Comparison of ENCODE assay signal across 22 cellular contexts in genomic region chr6:36570264-36570663, GRCh38. TPM values are rescaled to one million over a fixed set of nuclear protein-coding genes. Genes with fewer than 3 reads are reported as not detected.
DNase-seq lines count a peak whose midpoint lies in the region; ATAC-seq and TF ChIP-seq lines count a peak whose summit lies in the region.
"Had no signal": no experiment of that assay in that cellular context is flagged by ENCODE, and none has a peak within 500 bp of the region (broad histone marks: within the 10 kb centered on the region; RNA-seq: fewer than 3 reads in every experiment).

No MANE protein-coding gene starts in this region.

- no peaks in the 10 kb centered on the region for H3K36me3 ChIP-seq in KMS-11 (ENCODE audit: insufficient read depth)
- no peaks in the 10 kb centered on the region for H3K36me3 ChIP-seq in OCI-LY3 (replicated peaks; ENCODE audit: low read depth, low read length)
- H3K36me3 ChIP-seq: SJCRH30 had no signal

- no peak overlapping the region for H3K27ac Mint-ChIP-seq in activated naive CD8-positive, alpha-beta T cell treated with anti-CD3 and anti-CD28 coated beads, Interleukin-2, amount 50 U/mL, for 24 hours
- no peak overlapping the region for H3K27ac Mint-ChIP-seq in activated naive CD8-positive, alpha-beta T cell treated with anti-CD3 and anti-CD28 coated beads for 36 hours
- H3K27ac Mint-ChIP-seq in stimulated activated naive B cell treated with anti-CD40 and anti-IgM and Interleukin-4, amounts not matched to agents 10 μg/mL and 1 μg/mL and 100 μg/mL, for 72 hours: no peak overlapping the region
- H3K27ac Mint-ChIP-seq: HFFc6 had no signal

- peak overlapping the region; percentile 19; the same call in 1 of the 2 replicates for H3K4me2 ChIP-seq in KMS-11
- H3K4me2 ChIP-seq in OCI-LY3 (ENCODE audit: low read length): peak overlapping the region; percentile 25

- no peak overlapping the region for H2AFZ ChIP-seq in KMS-11 (ENCODE audit: low read depth)
- H2AFZ ChIP-seq in OCI-LY3 (ENCODE audit: low read depth, low read length): no peak overlapping the region

- H3K27ac ChIP-seq in KMS-11: no peak overlapping the region
- H3K27ac ChIP-seq in OCI-LY3 (ENCODE audit: low read length): no peak overlapping the region
- H3K27ac ChIP-seq: SJCRH30 had no signal

- no peaks in the 10 kb centered on the region for H3K27me3 Mint-ChIP-seq in activated naive CD8-positive, alpha-beta T cell treated with anti-CD3 and anti-CD28 coated beads, Interleukin-2, amount 50 U/mL, for 24 hours
- H3K27me3 Mint-ChIP-seq in activated naive CD8-positive, alpha-beta T cell treated with anti-CD3 and anti-CD28 coated beads for 36 hours: no peaks in the 10 kb centered on the region
- H3K27me3 Mint-ChIP-seq in stimulated activated naive B cell treated with anti-CD40 and anti-IgM and Interleukin-4, amounts not matched to agents 10 μg/mL and 1 μg/mL and 100 μg/mL, for 72 hours: no peaks in the 10 kb centered on the region

- no peak overlapping the region for H3K4me3 ChIP-seq in KMS-11 (IDR thresholded peaks at IDR 0.05; ENCODE audit: insufficient read depth, low read depth, low read length)
- no peak overlapping the region for H3K4me3 ChIP-seq in OCI-LY3 (ENCODE audit: low read length)
- H3K4me3 ChIP-seq: SJCRH30 had no signal

- no peaks in the 10 kb centered on the region for H3K36me3 Mint-ChIP-seq in activated naive CD8-positive, alpha-beta T cell treated with anti-CD3 and anti-CD28 coated beads, Interleukin-2, amount 50 U/mL, for 24 hours (ENCODE audit: low read depth)
- H3K36me3 Mint-ChIP-seq in activated naive CD8-positive, alpha-beta T cell treated with anti-CD3 and anti-CD28 coated beads for 36 hours: no peaks in the 10 kb centered on the region
- H3K36me3 Mint-ChIP-seq in stimulated activated naive B cell treated with anti-CD40 and anti-IgM and Interleukin-4, amounts not matched to agents 10 μg/mL and 1 μg/mL and 100 μg/mL, for 72 hours: no peaks in the 10 kb centered on the region
- H3K36me3 Mint-ChIP-seq: CD14-positive monocyte had no signal

- DNase-seq in activated naive CD8-positive, alpha-beta T cell treated with anti-CD3 and anti-CD28 coated beads, Interleukin-2, amount 50 U/mL, for 24 hours: no peak
- DNase-seq in activated naive CD8-positive, alpha-beta T cell treated with anti-CD3 and anti-CD28 coated beads for 36 hours: no peak
- no peak for DNase-seq in stimulated activated naive B cell treated with anti-CD40 and anti-IgM and Interleukin-4, amounts not matched to agents 10 μg/mL and 1 μg/mL and 100 μg/mL, for 72 hours
- DNase-seq in HUDEP-2 (lab: John Stamatoyannopoulos, UW; ENCODE audit: unreplicated experiment in 76 of 76): no peak
- no peak for DNase-seq in nucleus accumbens (lab: John Stamatoyannopoulos, UW)
- DNase-seq: ACHN, DMS 273 treated with DMSO at 0.1 percent for 48 hours, DND-41, H7, HFFc6, KG1, NCI-H1105, NCI-H2081, NCI-H2171 treated with DMSO at 0.1 percent for 48 hours, NCI-H446 treated with DMSO at 0.1 percent for 48 hours, NCI-H69, PC-3, RPMI8226, SJCRH30 had no signal

- H3K79me2 ChIP-seq in KMS-11 (ENCODE audit: insufficient read depth, low read depth) (no peaks in the 10 kb centered on the region), OCI-LY3 (ENCODE audit: low read length) (no peaks in the 10 kb centered on the region)

- no peaks in the 10 kb centered on the region for H4K20me1 ChIP-seq in KMS-11 (ENCODE audit: insufficient read depth)
- H4K20me1 ChIP-seq in OCI-LY3 (ENCODE audit: insufficient read depth, low read length): no peaks in the 10 kb centered on the region

- ATAC-seq in activated naive CD8-positive, alpha-beta T cell treated with anti-CD3 and anti-CD28 coated beads, Interleukin-2, amount 50 U/mL, for 24 hours: peak; percentile 43
- peak; percentile 99 for ATAC-seq in stimulated activated naive B cell treated with anti-CD40 and anti-IgM and Interleukin-4, amounts not matched to agents 10 μg/mL and 1 μg/mL and 100 μg/mL, for 72 hours (replicated peaks)
- ATAC-seq: PC-3 had no signal

- H3K4me1 ChIP-seq in KMS-11 (ENCODE audit: low read depth, poor library complexity, severe bottlenecking) (peaks cover 8% of the 10 kb centered on the region), OCI-LY3 (ENCODE audit: low read length) (peaks cover 13% of the 10 kb centered on the region)
- H3K4me1 ChIP-seq: SJCRH30 had no signal

- no peaks in the 10 kb centered on the region for H3K27me3 ChIP-seq in KMS-11 (ENCODE audit: insufficient read depth, low read depth)
- H3K27me3 ChIP-seq in OCI-LY3 (ENCODE audit: low read depth, low read length): no peaks in the 10 kb centered on the region
- H3K27me3 ChIP-seq: SJCRH30 had no signal

- no peaks in the 10 kb centered on the region for H3K4me1 Mint-ChIP-seq in activated naive CD8-positive, alpha-beta T cell treated with anti-CD3 and anti-CD28 coated beads, Interleukin-2, amount 50 U/mL, for 24 hours
- H3K4me1 Mint-ChIP-seq in activated naive CD8-positive, alpha-beta T cell treated with anti-CD3 and anti-CD28 coated beads for 36 hours: peaks cover 2% of the 10 kb centered on the region
- peaks cover 1 to 5% of the 10 kb centered on the region in 2 donors for H3K4me1 Mint-ChIP-seq in stimulated activated naive B cell treated with anti-CD40 and anti-IgM and Interleukin-4, amounts not matched to agents 10 μg/mL and 1 μg/mL and 100 μg/mL, for 72 hours

- H3K4me3 Mint-ChIP-seq in activated naive CD8-positive, alpha-beta T cell treated with anti-CD3 and anti-CD28 coated beads, Interleukin-2, amount 50 U/mL, for 24 hours: no peak overlapping the region
- H3K4me3 Mint-ChIP-seq in activated naive CD8-positive, alpha-beta T cell treated with anti-CD3 and anti-CD28 coated beads for 36 hours: no peak overlapping the region
- no peak overlapping the region for H3K4me3 Mint-ChIP-seq in stimulated activated naive B cell treated with anti-CD40 and anti-IgM and Interleukin-4, amounts not matched to agents 10 μg/mL and 1 μg/mL and 100 μg/mL, for 72 hours
- H3K4me3 Mint-ChIP-seq: CD14-positive monocyte, HFFc6 had no signal

- H3K9me3 ChIP-seq in OCI-LY3 (ENCODE audit: insufficient read depth, low read length): no peaks in the 10 kb centered on the region

- H3K9me3 Mint-ChIP-seq in activated naive CD8-positive, alpha-beta T cell treated with anti-CD3 and anti-CD28 coated beads, Interleukin-2, amount 50 U/mL, for 24 hours: no peaks in the 10 kb centered on the region
- no peaks in the 10 kb centered on the region for H3K9me3 Mint-ChIP-seq in activated naive CD8-positive, alpha-beta T cell treated with anti-CD3 and anti-CD28 coated beads for 36 hours
- H3K9me3 Mint-ChIP-seq in stimulated activated naive B cell treated with anti-CD40 and anti-IgM and Interleukin-4, amounts not matched to agents 10 μg/mL and 1 μg/mL and 100 μg/mL, for 72 hours: peaks cover 0 to 2% of the 10 kb centered on the region in 2 donors
- H3K9me3 Mint-ChIP-seq: HFFc6 had no signal

- H3K9ac ChIP-seq in KMS-11: no peak overlapping the region
- H3K9ac ChIP-seq in OCI-LY3 (ENCODE audit: low read length): no peak overlapping the region

- TF ChIP-seq CTCF in KMS-11 (conservative IDR thresholded peaks at IDR 0.05; ENCODE audit: low read depth, low read length) (no peak), OCI-LY3 (IDR thresholded peaks at IDR 0.05; ENCODE audit: low read depth, low read length) (no peak)

RNA-seq across cellular contexts. Expression of gene STK38, which starts 23.0 kb away (rescaled TPM):
- 10 to 100 TPM; 21.5 to 23.1 TPM for total RNA-seq in activated naive CD8-positive, alpha-beta T cell treated with anti-CD3 and anti-CD28 coated beads for 36 hours

RNA-seq across cellular contexts. Expression of gene SRSF3, which starts 23.9 kb away (rescaled TPM):
- total RNA-seq in activated naive CD8-positive, alpha-beta T cell treated with anti-CD3 and anti-CD28 coated beads for 36 hours: 100 to 1,000 TPM; 585 to 589 TPM
